In genomic region chr1:167094690-167095089, GRCh38 we compare ENCODE assay signal across 1 cellular context.
TF ChIP-seq lines count a peak whose summit lies in the region.

No MANE protein-coding gene starts in this region.

TF ChIP-seq in K562, 482 proteins besides CTCF, POLR2A, EP300 and RAD21:
- TF ChIP-seq RHOXF2B (CRISPR knock-in tag; conservative IDR thresholded peaks at IDR 0.05) (no peak), RFX1 (IDR thresholded peaks at IDR 0.05) (peak; percentile 58), HEY1 (CRISPR knock-in tag; IDR thresholded peaks at IDR 0.05; ENCODE audit: borderline replicate concordance) (no peak), SLC30A9 (CRISPR knock-in tag; IDR thresholded peaks at IDR 0.05) (no peak), ZNF41 (CRISPR knock-in tag; conservative IDR thresholded peaks at IDR 0.05) (no peak), TRIM25 (IDR thresholded peaks at IDR 0.05; ENCODE audit: borderline replicate concordance) (no peak), ID3 (CRISPR knock-in tag; IDR thresholded peaks at IDR 0.05) (no peak), ID3 (tag; IDR thresholded peaks at IDR 0.05) (no peak)
